ENCODE assay signal across 8 cellular contexts in the genomic region with DNA sequence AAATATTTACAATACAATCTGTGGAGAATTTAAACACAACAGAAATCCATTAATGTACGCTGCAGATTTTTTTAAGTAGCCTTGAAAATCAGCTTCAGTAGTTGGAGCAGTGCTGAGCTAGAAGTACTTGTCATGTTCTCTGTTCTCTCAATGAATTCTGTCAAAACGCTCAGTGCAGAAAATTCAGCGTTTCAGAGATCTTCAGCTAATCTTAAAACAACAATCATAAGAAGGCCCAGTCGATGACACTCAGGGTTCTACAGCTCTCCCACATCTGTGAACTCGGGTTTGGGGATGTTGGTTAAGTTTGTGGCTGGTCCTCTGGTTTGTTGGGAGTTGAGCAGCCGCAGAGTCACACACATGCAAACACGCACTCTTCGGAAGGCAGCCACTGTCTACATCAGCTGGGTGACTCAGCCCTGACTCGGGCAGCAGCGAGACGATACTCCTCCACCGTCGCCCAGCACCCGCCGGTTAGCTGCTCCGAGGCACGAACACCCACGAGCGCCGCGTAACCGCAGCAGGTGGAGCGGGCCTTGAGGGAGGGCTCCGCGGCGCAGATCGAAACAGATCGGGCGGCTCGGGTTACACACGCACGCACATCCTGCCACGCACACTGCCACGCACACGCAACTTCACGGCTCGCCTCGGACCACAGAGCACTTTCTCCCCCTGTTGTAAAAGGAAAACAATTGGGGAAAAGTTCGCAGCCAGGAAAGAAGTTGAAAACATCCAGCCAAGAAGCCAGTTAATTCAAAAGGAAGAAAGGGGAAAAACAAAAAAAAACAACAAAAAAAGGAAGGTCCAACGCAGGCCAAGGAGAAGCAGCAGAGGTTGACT.
DNase-seq lines count a peak whose midpoint lies in the region; ATAC-seq and TF ChIP-seq lines count a peak whose summit lies in the region.

No MANE protein-coding gene starts in this region.

- DNase-seq in AG20443 (ENCODE audit: low spot score), result peak; percentile 88
- DNase-seq in KBM-7, result peak; percentile 86
- DNase-seq in T follicular helper cell (ENCODE audit: low read depth), result peak; percentile 81
- peak; percentile 88 for DNase-seq in activated naive CD8-positive, alpha-beta T cell treated with anti-CD3 and anti-CD28 coated beads, Interleukin-2, amount 50 U/mL, for 24 hours
- peak; percentile 55 for DNase-seq in left ventricle myocardium inferior
- peak; percentile 52 for DNase-seq in putamen (ENCODE audit: low spot score)
- peak; percentile 55 to 62 for DNase-seq in uterus

- ATAC-seq in GM19395 (IDR thresholded peaks at IDR 0.05; ENCODE audit: unreplicated experiment), result peak; percentile 40
- peak; percentile 74 for ATAC-seq in activated naive CD8-positive, alpha-beta T cell treated with anti-CD3 and anti-CD28 coated beads, Interleukin-2, amount 50 U/mL, for 24 hours

- H3K4me3 Mint-ChIP-seq in activated naive CD8-positive, alpha-beta T cell treated with anti-CD3 and anti-CD28 coated beads, Interleukin-2, amount 50 U/mL, for 24 hours, result peak overlapping the region; percentile 85

- intact Hi-C loops in left ventricle myocardium inferior (cut with micrococcal nuclease), result no loop called here
- intact Hi-C loops in uterus (cut with DNase I; ENCODE audit: low total_unique reads), result no loop called here

- peaks cover 62% of the 10 kb centered on the region for H3K4me1 Mint-ChIP-seq in activated naive CD8-positive, alpha-beta T cell treated with anti-CD3 and anti-CD28 coated beads, Interleukin-2, amount 50 U/mL, for 24 hours

- H3K36me3 Mint-ChIP-seq in activated naive CD8-positive, alpha-beta T cell treated with anti-CD3 and anti-CD28 coated beads, Interleukin-2, amount 50 U/mL, for 24 hours (ENCODE audit: low read depth), result peaks cover 22% of the 10 kb centered on the region

- TF ChIP-seq CTCF in left ventricle myocardium inferior (IDR thresholded peaks at IDR 0.05; ENCODE audit: borderline replicate concordance), result no peak
- no peak for TF ChIP-seq CTCF in uterus (IDR thresholded peaks at IDR 0.05)

- H3K27ac Mint-ChIP-seq in activated naive CD8-positive, alpha-beta T cell treated with anti-CD3 and anti-CD28 coated beads, Interleukin-2, amount 50 U/mL, for 24 hours, result peak overlapping the region; percentile 100

- H3K27me3 ChIP-seq in left ventricle myocardium inferior (ENCODE audit: low read depth) (peaks cover 92% of the 10 kb centered on the region), uterus (peaks cover 16 to 48% of the 10 kb centered on the region in 2 donors)

- H3K9me3 ChIP-seq in left ventricle myocardium inferior (replicated peaks) (no peaks in the 10 kb centered on the region), uterus (no peaks in the 10 kb centered on the region)

- H3K4me1 ChIP-seq in left ventricle myocardium inferior (peaks cover 57% of the 10 kb centered on the region), uterus (peaks cover 0 to 13% of the 10 kb centered on the region in 2 donors)

- in situ Hi-C loops in KBM-7 (cut with MboI; ENCODE audit: low pct_unique_long_range_greater_than_20kb, low sequenced_read_pairs), result no loop called here

- H3K9me3 Mint-ChIP-seq in activated naive CD8-positive, alpha-beta T cell treated with anti-CD3 and anti-CD28 coated beads, Interleukin-2, amount 50 U/mL, for 24 hours, result no peaks in the 10 kb centered on the region

- peaks cover 2% of the 10 kb centered on the region for H3K27me3 Mint-ChIP-seq in activated naive CD8-positive, alpha-beta T cell treated with anti-CD3 and anti-CD28 coated beads, Interleukin-2, amount 50 U/mL, for 24 hours

- peak overlapping the region; percentile 75 for H3K4me3 ChIP-seq in left ventricle myocardium inferior
- peak overlapping the region; percentile 27 to 65 for H3K4me3 ChIP-seq in uterus

- H3K36me3 ChIP-seq in left ventricle myocardium inferior (no peaks in the 10 kb centered on the region), uterus (no peaks in the 10 kb centered on the region)

- H3K27ac ChIP-seq in left ventricle myocardium inferior (replicated peaks) (peak overlapping the region; percentile 87), uterus (peak overlapping the region; percentile 22 to 43)

- TF ChIP-seq POLR2A in uterus (IDR thresholded peaks at IDR 0.05), result no peak

Comparison
In these comparisons a context has a peak if more than half of its experiments do, and no peak if none do; other contexts are left out.
1. Peak in every context shown above with its lines: DNase-seq, ATAC-seq, H3K4me3 ChIP-seq and H3K27ac ChIP-seq.